12 cellular contexts compared by ENCODE assay signal in the genomic region with DNA sequence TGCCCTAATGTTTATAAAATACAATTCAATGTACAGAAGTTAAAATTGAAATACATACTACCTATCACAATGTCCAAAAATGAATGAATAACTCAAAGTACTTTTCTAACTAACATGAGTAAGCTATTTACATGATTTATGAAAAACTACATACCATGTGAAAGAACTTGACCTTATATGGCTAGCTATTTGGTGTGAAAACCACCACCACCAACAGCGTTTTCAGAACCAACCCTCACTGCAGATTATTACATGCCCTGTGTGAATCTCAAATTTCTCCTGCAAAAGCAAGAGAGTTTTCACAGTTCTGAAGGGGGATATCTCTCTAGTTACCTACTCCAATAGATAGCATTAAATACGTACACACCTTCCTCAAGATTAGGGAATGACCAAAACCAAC.
"Had no signal": no experiment of that assay in that cellular context is flagged by ENCODE, and none has a peak within 500 bp of the region (broad histone marks: within the 10 kb centered on the region; RNA-seq: fewer than 3 reads in every experiment).

No MANE protein-coding gene starts in this region.

- H3K9me3 ChIP-seq: neutrophil, suprapubic skin, thyroid gland had no signal

- H3K4me2 ChIP-seq: smooth muscle cell had no signal

- DNase-seq: dermis blood vessel endothelial cell; endodermal cell; hypothalamus; naive thymus-derived CD4-positive, alpha-beta T cell; stimulated activated CD4-positive, alpha-beta T cell treated with anti-CD3 and anti-CD28 coated beads, Interleukin-2, amount 100 ng/mL, for 48 hours; stimulated activated CD8-positive, alpha-beta memory T cell treated with anti-CD3 and anti-CD28 coated beads, Interleukin-4, amount 100 ng/mL, for 48 hours; stimulated activated naive CD8-positive, alpha-beta T cell treated with anti-CD3 and anti-CD28 coated beads, Interleukin-15, Interleukin-2, amounts not matched to agents 100 U/mL and 50 U/mL, for 24 hours; thyroid gland had no signal

- H3K4me3 ChIP-seq: heart left ventricle, smooth muscle cell, suprapubic skin, thyroid gland had no signal

- H3K27me3 ChIP-seq: heart left ventricle, neutrophil, suprapubic skin, thyroid gland had no signal

- H3K36me3 ChIP-seq: heart left ventricle, neutrophil, suprapubic skin, thyroid gland had no signal

- H3K27ac ChIP-seq: neutrophil, suprapubic skin, thyroid gland had no signal
